Comparison of ENCODE assay signal across 8 cellular contexts in the genomic region with DNA sequence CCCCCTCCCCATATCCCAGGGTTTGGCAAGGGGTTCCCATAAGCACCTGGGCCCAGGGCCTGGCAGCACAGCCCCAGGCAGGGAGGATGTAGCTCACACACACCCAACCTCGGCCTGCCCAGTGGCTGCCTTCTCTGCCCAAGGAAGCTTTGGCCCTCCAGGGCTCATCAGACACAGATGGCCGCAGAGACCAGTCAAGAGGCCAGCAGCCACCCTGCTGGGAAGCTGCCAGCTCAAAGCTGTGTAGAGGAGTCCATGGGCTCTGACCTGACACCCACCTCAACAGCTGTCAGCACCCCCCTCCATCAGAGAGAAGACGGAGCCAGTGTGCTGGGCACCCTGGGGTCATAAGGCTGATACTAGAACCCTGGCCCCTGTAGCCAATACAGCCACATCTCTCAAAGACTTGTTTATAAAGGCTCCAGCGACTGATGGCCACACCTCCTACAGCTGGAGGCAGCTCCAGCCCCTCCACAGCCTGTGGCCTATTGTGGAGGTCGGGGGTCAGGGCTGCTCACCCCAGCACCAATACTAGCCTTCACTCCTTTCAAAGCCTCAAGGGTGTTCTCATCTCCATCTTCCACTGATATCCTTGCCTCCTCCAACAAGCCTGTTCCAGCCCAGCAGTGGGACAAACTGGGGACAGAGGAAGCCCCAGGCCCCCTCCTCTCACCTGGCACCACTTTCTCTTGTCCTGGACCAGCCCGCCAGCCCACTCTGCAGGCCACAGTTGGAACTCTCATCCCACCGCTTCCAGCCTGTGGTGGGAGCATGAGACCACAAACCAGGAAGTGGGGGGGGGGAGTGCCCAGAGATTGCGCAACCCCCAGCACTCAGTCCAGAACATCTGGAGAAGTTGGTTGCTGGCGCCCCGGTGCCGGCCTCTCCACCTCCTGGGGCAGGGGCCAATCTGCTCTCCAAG. TPM values are rescaled to one million over a fixed set of nuclear protein-coding genes. Genes with fewer than 3 reads are reported as not detected.
DNase-seq lines count a peak whose midpoint lies in the region; ATAC-seq and TF ChIP-seq lines count a peak whose summit lies in the region.

No MANE protein-coding gene starts in this region.

- CTCF ChIA-PET in activated naive CD4-positive, alpha-beta T cell treated with anti-CD3 and anti-CD28 coated beads, Interleukin-2, amount 10 ng/mL, durations not matched to agents 7 days and 5 days (lab: Charles Lee), result interaction anchor here (4.3 to 26.3 kb wide), 2 partner anchors 10 to 20 kb away, joined by 31 to 467 read pairs; no protein-coding TSS in a partner anchor

- H3K4me1 Mint-ChIP-seq in activated naive CD4-positive, alpha-beta T cell treated with anti-CD3 and anti-CD28 coated beads, Interleukin-2, amount 10 ng/mL, durations not matched to agents 7 days and 5 days, result peaks cover 34% of the 10 kb centered on the region

- H3K36me3 Mint-ChIP-seq in activated naive CD4-positive, alpha-beta T cell treated with anti-CD3 and anti-CD28 coated beads, Interleukin-2, amount 10 ng/mL, durations not matched to agents 7 days and 5 days, result peaks cover 8% of the 10 kb centered on the region

- H3K9me3 ChIP-seq in esophagus muscularis mucosa, result no peaks in the 10 kb centered on the region

- WGBS in esophagus muscularis mucosa, result 45% methylated on average over 6 of the region's 11 CpGs

- TF ChIP-seq EP300 in esophagus muscularis mucosa (IDR thresholded peaks at IDR 0.05), result no peak

- TF ChIP-seq CTCF in esophagus muscularis mucosa (IDR thresholded peaks at IDR 0.05), result no peak
- peak in 1 of 3 donors; percentile 11 for TF ChIP-seq CTCF in omental fat pad (IDR thresholded peaks at IDR 0.05)

- H3K36me3 ChIP-seq in esophagus muscularis mucosa, result peaks cover 0 to 16% (median 14%) of the 10 kb centered on the region in 4 donors

- H3K27me3 ChIP-seq in esophagus muscularis mucosa, result no peaks in the 10 kb centered on the region

- peak overlapping the region; percentile 93 to 97 (median 94) for H3K27ac ChIP-seq in esophagus muscularis mucosa (replicated peaks in 1 of 4)

- peak overlapping the region in 3 of 4 donors; percentile 12 to 98 (median 84) for H3K4me3 ChIP-seq in esophagus muscularis mucosa

- no peak for ATAC-seq in omental fat pad (ENCODE audit: low FRiP score)
- no peak for ATAC-seq in HG03025 (IDR thresholded peaks at IDR 0.05; ENCODE audit: low FRiP score, unreplicated experiment)
- ATAC-seq in HG02970 (IDR thresholded peaks at IDR 0.05; ENCODE audit: low FRiP score, unreplicated experiment), result no peak

- H3K4me1 ChIP-seq in esophagus muscularis mucosa, result peaks cover 70 to 85% (median 80%) of the 10 kb centered on the region in 4 donors

- H3K27me3 Mint-ChIP-seq in activated naive CD4-positive, alpha-beta T cell treated with anti-CD3 and anti-CD28 coated beads, Interleukin-2, amount 10 ng/mL, durations not matched to agents 7 days and 5 days, result peaks cover 58% of the 10 kb centered on the region

- H3K9me3 Mint-ChIP-seq in activated naive CD4-positive, alpha-beta T cell treated with anti-CD3 and anti-CD28 coated beads, Interleukin-2, amount 10 ng/mL, durations not matched to agents 7 days and 5 days, result no peaks in the 10 kb centered on the region

- intact Hi-C loops in esophagus muscularis mucosa (cut with DNase I), result no loop called here

- DNase-seq in activated naive CD4-positive, alpha-beta T cell treated with anti-CD3 and anti-CD28 coated beads, Interleukin-2, amount 10 ng/mL, durations not matched to agents 7 days and 5 days, result peak; percentile 46
- no peak for DNase-seq in activated naive CD4-positive, alpha-beta T cell treated with Interleukin-2 at 50 U/mL for 16 hours
- peak; percentile 50 for DNase-seq in SK-MEL-5 (ENCODE audit: low read depth, low spot score)
- no peak for DNase-seq in esophagus muscularis mucosa (ENCODE audit: extremely low spot score)
- peak; percentile 39 for DNase-seq in omental fat pad (ENCODE audit: low spot score)
- DNase-seq in T-helper 9 cell, result no peak

- TF ChIP-seq POLR2A in esophagus muscularis mucosa (IDR thresholded peaks at IDR 0.05; ENCODE audit: low read depth), result no peak

- in situ Hi-C loops in SK-MEL-5 (cut with HindIII; ENCODE audit: low pct_unique_long_range_greater_than_20kb, low sequenced_read_pairs), result no loop called here

- no peak overlapping the region for H3K4me3 Mint-ChIP-seq in activated naive CD4-positive, alpha-beta T cell treated with anti-CD3 and anti-CD28 coated beads, Interleukin-2, amount 10 ng/mL, durations not matched to agents 7 days and 5 days

- no peak overlapping the region for H3K27ac Mint-ChIP-seq in activated naive CD4-positive, alpha-beta T cell treated with anti-CD3 and anti-CD28 coated beads, Interleukin-2, amount 10 ng/mL, durations not matched to agents 7 days and 5 days

RNA-seq across cellular contexts. Expression of a gene that starts 2.2 kb away (rescaled TPM):
- total RNA-seq in SK-MEL-5 (2014; rRNA removed; shearing (Covaris generic)), result 57.3 and 70.9 TPM in 2 replicates
- 72.9 and 89.8 TPM in 2 replicates for polyA plus RNA-seq in SK-MEL-5 (2015; cell fraction: cytosol; rRNA removed)
- 18.9 and 20.0 TPM in 2 replicates for polyA plus RNA-seq in SK-MEL-5 (2015; cell fraction: nucleus; rRNA removed)
- total RNA-seq in esophagus muscularis mucosa (100 to 1,000 TPM in 2 of 4 donors, 10 to 100 TPM in 2; 70.2 to 120 (median 106) TPM), omental fat pad (100 to 1,000 TPM in 1 of 4 donors, 10 to 100 TPM in 3; 49.1 to 107 (median 87.2) TPM)

RNA-seq across cellular contexts. Expression of a gene that starts 3.4 kb away (rescaled TPM):
- 5.9 and 7.9 TPM in 2 replicates for total RNA-seq in SK-MEL-5 (2014; rRNA removed; shearing (Covaris generic))
- 9.4 and 12.3 TPM in 2 replicates for polyA plus RNA-seq in SK-MEL-5 (2015; cell fraction: cytosol; rRNA removed)
- 111 and 122 TPM in 2 replicates for polyA plus RNA-seq in SK-MEL-5 (2015; cell fraction: nucleus; rRNA removed)
- 10 to 100 TPM; 26.7 to 43.0 (median 30.2) TPM for total RNA-seq in esophagus muscularis mucosa
- 10 to 100 TPM; 17.7 to 66.8 (median 18.8) TPM for total RNA-seq in omental fat pad

RNA-seq across cellular contexts. Expression of a gene that starts 22.2 kb away (rescaled TPM):
- total RNA-seq in SK-MEL-5 (2014; rRNA removed; shearing (Covaris generic)), result 26.0 and 28.2 TPM in 2 replicates
- 22.4 and 29.9 TPM in 2 replicates for polyA plus RNA-seq in SK-MEL-5 (2015; cell fraction: cytosol; rRNA removed)
- polyA plus RNA-seq in SK-MEL-5 (2015; cell fraction: nucleus; rRNA removed), result 16.0 and 24.5 TPM in 2 replicates
- total RNA-seq in esophagus muscularis mucosa, result 10 to 100 TPM; 22.0 to 33.6 (median 25.7) TPM
- 10 to 100 TPM; 14.1 to 20.3 (median 17.6) TPM for total RNA-seq in omental fat pad

RNA-seq across cellular contexts. Expression of a gene that starts 22.4 kb away (rescaled TPM):
- 5.3 and 7.0 TPM in 2 replicates for total RNA-seq in SK-MEL-5 (2014; rRNA removed; shearing (Covaris generic))
- 16.4 and 26.4 TPM in 2 replicates for polyA plus RNA-seq in SK-MEL-5 (2015; cell fraction: cytosol; rRNA removed)
- polyA plus RNA-seq in SK-MEL-5 (2015; cell fraction: nucleus; rRNA removed), result 2.9 and 5.0 TPM in 2 replicates
- total RNA-seq in esophagus muscularis mucosa (1 to 10 TPM; 3.3 to 3.8 (median 3.7) TPM), omental fat pad (1 to 10 TPM; 3.4 to 6.3 (median 4.1) TPM)

Comparison
In these comparisons a context has a peak if more than half of its experiments do, and no peak if none do; other contexts are left out.
1. DNase-seq: peak in activated naive CD4-positive, alpha-beta T cell treated with anti-CD3 and anti-CD28 coated beads, Interleukin-2, amount 10 ng/mL, durations not matched to agents 7 days and 5 days (single experiment), SK-MEL-5 (single experiment) and omental fat pad (single experiment); none in activated naive CD4-positive, alpha-beta T cell treated with Interleukin-2 at 50 U/mL for 16 hours (single experiment), esophagus muscularis mucosa (single experiment) and T-helper 9 cell (single experiment).